ENCODE assay signal across 18 cellular contexts in genomic region chr20:60116128-60116909, GRCh38.
DNase-seq lines count a peak whose midpoint lies in the region; ATAC-seq and TF ChIP-seq lines count a peak whose summit lies in the region.
"Had no signal": no experiment of that assay in that cellular context is flagged by ENCODE, and none has a peak within 500 bp of the region (broad histone marks: within the 10 kb centered on the region; RNA-seq: fewer than 3 reads in every experiment).

No MANE protein-coding gene starts in this region.

- no peaks in the 10 kb centered on the region for H3K9me3 ChIP-seq in vagina
- no peaks in the 10 kb centered on the region for H3K9me3 ChIP-seq in CD8-positive, alpha-beta memory T cell (ENCODE audit: low read length)
- H3K9me3 ChIP-seq: heart right ventricle had no signal

- peak; percentile 49 for ATAC-seq in activated CD4-positive, alpha-beta T cell treated with anti-CD3 and anti-CD28 coated beads for 36 hours
- ATAC-seq in foreskin keratinocyte (peak; percentile 40), HG03378 (IDR thresholded peaks at IDR 0.05; ENCODE audit: unreplicated experiment) (no peak)
- ATAC-seq: esophagus mucosa had no signal

- H3K4me3 Mint-ChIP-seq in activated CD4-positive, alpha-beta T cell treated with anti-CD3 and anti-CD28 coated beads for 36 hours: no peak overlapping the region
- H3K4me3 Mint-ChIP-seq in CD8-positive, alpha-beta memory T cell: no peak overlapping the region
- no peak overlapping the region for H3K4me3 Mint-ChIP-seq in nephron progenitor cell
- H3K4me3 Mint-ChIP-seq: mesothelial cell of epicardium had no signal

- no peaks in the 10 kb centered on the region for H3K36me3 Mint-ChIP-seq in activated CD4-positive, alpha-beta T cell treated with anti-CD3 and anti-CD28 coated beads for 36 hours (ENCODE audit: low read depth)
- H3K36me3 Mint-ChIP-seq in CD8-positive, alpha-beta memory T cell: no peaks in the 10 kb centered on the region
- H3K36me3 Mint-ChIP-seq in nephron progenitor cell (ENCODE audit: low read depth): no peaks in the 10 kb centered on the region
- H3K36me3 Mint-ChIP-seq: mesothelial cell of epicardium had no signal

- peak; percentile 48 for DNase-seq in activated CD4-positive, alpha-beta T cell treated with anti-CD3 and anti-CD28 coated beads for 36 hours
- DNase-seq in activated CD4-positive, alpha-beta T cell treated with anti-CD3 and anti-CD28 coated beads, Interleukin-2, amount 50 U/mL, for 48 hours: no peak
- DNase-seq in NB4 (ENCODE audit: low read depth) (peak; percentile 63), foreskin keratinocyte (no peak), vagina (ENCODE audit: extremely low spot score in 2 of 2) (no peak), nephron progenitor cell (no peak)
- no peak for DNase-seq in CD8-positive, alpha-beta memory T cell
- DNase-seq: 8988T; activated CD4-positive, CD25-positive, alpha-beta regulatory T cell; activated naive CD4-positive, alpha-beta T cell; COR-L47; cortex of kidney; heart right ventricle; kidney glomerular epithelial cell; NCI-H226 had no signal

- H3K4me1 Mint-ChIP-seq in activated CD4-positive, alpha-beta T cell treated with anti-CD3 and anti-CD28 coated beads for 36 hours: peaks cover 5% of the 10 kb centered on the region
- peaks cover 0 to 7% (median 3%) of the 10 kb centered on the region in 3 donors for H3K4me1 Mint-ChIP-seq in CD8-positive, alpha-beta memory T cell
- H3K4me1 Mint-ChIP-seq in nephron progenitor cell: peaks cover 5% of the 10 kb centered on the region
- H3K4me1 Mint-ChIP-seq: mesothelial cell of epicardium had no signal

- no peaks in the 10 kb centered on the region for H3K9me3 Mint-ChIP-seq in activated CD4-positive, alpha-beta T cell treated with anti-CD3 and anti-CD28 coated beads for 36 hours (ENCODE audit: low read depth)
- H3K9me3 Mint-ChIP-seq in CD8-positive, alpha-beta memory T cell: no peaks in the 10 kb centered on the region
- H3K9me3 Mint-ChIP-seq in nephron progenitor cell: peaks cover 14% of the 10 kb centered on the region
- H3K9me3 Mint-ChIP-seq: mesothelial cell of epicardium had no signal

- H3K27me3 ChIP-seq in foreskin keratinocyte (peaks cover 52% of the 10 kb centered on the region), vagina (no peaks in the 10 kb centered on the region)
- H3K27me3 ChIP-seq in CD8-positive, alpha-beta memory T cell (ENCODE audit: insufficient read depth, low read length, poor library complexity, severe bottlenecking): no peaks in the 10 kb centered on the region

- CTCF ChIA-PET in activated CD4-positive, alpha-beta T cell treated with anti-CD3 and anti-CD28 coated beads for 36 hours (lab: Charles Lee): interaction anchor here (0.5 to 0.9 kb wide), 5 partner anchors 16 to 65 kb away, joined by 3 read pairs; no protein-coding TSS in a partner anchor
- CTCF ChIA-PET in CD8-positive, alpha-beta memory T cell (lab: Charles Lee): no interaction called here

- no peaks in the 10 kb centered on the region for H3K4me1 ChIP-seq in foreskin keratinocyte
- peaks cover 20% of the 10 kb centered on the region for H3K4me1 ChIP-seq in vagina
- H3K4me1 ChIP-seq in CD8-positive, alpha-beta memory T cell (ENCODE audit: insufficient read depth, low read length): no peaks in the 10 kb centered on the region

- H3K27me3 Mint-ChIP-seq in activated CD4-positive, alpha-beta T cell treated with anti-CD3 and anti-CD28 coated beads for 36 hours: peaks cover 2% of the 10 kb centered on the region
- peaks cover 10 to 11% of the 10 kb centered on the region in 2 donors for H3K27me3 Mint-ChIP-seq in CD8-positive, alpha-beta memory T cell
- H3K27me3 Mint-ChIP-seq in nephron progenitor cell (ENCODE audit: low read depth, poor library complexity): peaks cover 30% of the 10 kb centered on the region

- POLR2A ChIA-PET in activated CD4-positive, alpha-beta T cell treated with anti-CD3 and anti-CD28 coated beads for 36 hours (lab: Charles Lee): no interaction called here
- POLR2A ChIA-PET in CD8-positive, alpha-beta memory T cell (lab: Charles Lee): no interaction called here

- intact Hi-C loops in activated CD4-positive, alpha-beta T cell treated with anti-CD3 and anti-CD28 coated beads for 36 hours (cut with DNase I, micrococcal nuclease): no loop called here
- intact Hi-C loops in vagina (cut with DNase I): no loop called here

- no peaks in the 10 kb centered on the region for H3K36me3 ChIP-seq in vagina
- H3K36me3 ChIP-seq in CD8-positive, alpha-beta memory T cell (ENCODE audit: insufficient read depth, low read length): no peaks in the 10 kb centered on the region
- H3K36me3 ChIP-seq: heart right ventricle had no signal

- H3K27ac Mint-ChIP-seq in activated CD4-positive, alpha-beta T cell treated with anti-CD3 and anti-CD28 coated beads for 36 hours: no peak overlapping the region
- H3K27ac Mint-ChIP-seq in CD8-positive, alpha-beta memory T cell: no peak overlapping the region
- no peak overlapping the region for H3K27ac Mint-ChIP-seq in nephron progenitor cell
- H3K27ac Mint-ChIP-seq: mesothelial cell of epicardium had no signal

- H3K4me3 ChIP-seq in NB4 (ENCODE audit: low read depth, low read length) (peak overlapping the region; percentile 63), vagina (no peak overlapping the region)
- H3K4me3 ChIP-seq in CD8-positive, alpha-beta memory T cell (ENCODE audit: low read length): no peak overlapping the region
- H3K4me3 ChIP-seq: heart right ventricle had no signal

- TF ChIP-seq POLR2A in NB4 (IDR thresholded peaks at IDR 0.05; ENCODE audit: extremely low read depth, insufficient read length) (no peak), vagina (IDR thresholded peaks at IDR 0.05) (no peak)

- H3K27ac ChIP-seq in foreskin keratinocyte (no peak overlapping the region), vagina (peak overlapping the region; percentile 33)
- H3K27ac ChIP-seq in CD8-positive, alpha-beta memory T cell (ENCODE audit: low read depth, low read length): no peak overlapping the region
- H3K27ac ChIP-seq: heart right ventricle had no signal

- TF ChIP-seq CTCF in NB4 (IDR thresholded peaks at IDR 0.05; ENCODE audit: low read depth, low read length) (no peak), foreskin keratinocyte (conservative IDR thresholded peaks at IDR 0.05) (no peak), vagina (IDR thresholded peaks at IDR 0.05) (no peak), nephron progenitor cell (IDR thresholded peaks at IDR 0.05) (no peak)

Comparison
In these comparisons a context has a peak if more than half of its experiments do, and no peak if none do; other contexts are left out.
1. DNase-seq: peak in activated CD4-positive, alpha-beta T cell treated with anti-CD3 and anti-CD28 coated beads for 36 hours (single experiment) and NB4 (single experiment); none in activated CD4-positive, alpha-beta T cell treated with anti-CD3 and anti-CD28 coated beads, Interleukin-2, amount 50 U/mL, for 48 hours (0 of 2), foreskin keratinocyte (0 of 2), vagina (0 of 2), CD8-positive, alpha-beta memory T cell (0 of 5) and nephron progenitor cell (single experiment).